ENCODE assay signal across 2 cellular contexts in the genomic region with DNA sequence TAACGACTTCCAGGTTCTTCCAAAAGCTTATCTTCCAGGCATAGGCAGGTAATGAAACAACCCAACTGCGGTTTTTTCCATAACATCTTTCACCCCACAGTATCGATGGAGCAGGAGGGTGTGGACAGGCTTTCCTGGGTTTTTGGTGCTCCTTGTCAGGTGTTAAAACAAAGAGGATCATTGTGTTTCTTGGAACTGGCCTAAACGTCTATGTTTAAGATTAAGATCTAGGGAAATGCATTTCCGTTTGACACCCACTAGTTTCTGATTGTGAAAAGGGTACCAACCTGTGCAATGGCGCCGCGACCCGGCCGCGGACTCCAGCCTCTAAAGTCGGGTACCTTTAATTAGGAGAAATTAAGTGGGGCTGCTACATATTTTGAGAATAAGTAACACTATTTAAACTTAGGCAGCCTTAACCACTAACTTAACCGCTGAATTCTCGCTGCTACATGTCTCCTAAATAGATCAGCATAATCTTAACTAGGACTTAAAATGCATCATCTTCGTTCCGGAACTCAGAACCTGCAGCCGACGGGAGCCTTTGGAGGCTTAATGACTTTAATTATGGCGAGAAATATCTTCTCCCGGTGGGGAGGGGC.
TF ChIP-seq lines count a peak whose summit lies in the region.

No MANE protein-coding gene starts in this region.

TF ChIP-seq in A549, 52 proteins besides CTCF, POLR2A, EP300 and RAD21:
- TF ChIP-seq JUN (IDR thresholded peaks at IDR 0.05) (peak in 1 of 2 experiments; percentile 16; a peak in 1 of 5 replicates), CHD4 (IDR thresholded peaks at IDR 0.05; ENCODE audit: borderline replicate concordance) (no peak), RNF2 (IDR thresholded peaks at IDR 0.05; ENCODE audit: borderline replicate concordance, low read depth) (no peak)
TF ChIP-seq in A549: peak in this region for 1.

TF ChIP-seq in IMR-90, 13 proteins besides CTCF, POLR2A, EP300 and RAD21:
- no peak for TF ChIP-seq RCOR1 (IDR thresholded peaks at IDR 0.05; ENCODE audit: insufficient replicate concordance, low read length)
- no peak for TF ChIP-seq CEBPB (IDR thresholded peaks at IDR 0.05; ENCODE audit: low read depth, low read length)
- no peak for TF ChIP-seq MAFK (IDR thresholded peaks at IDR 0.05; ENCODE audit: low read depth, low read length)
- TF ChIP-seq, protein P1, sequence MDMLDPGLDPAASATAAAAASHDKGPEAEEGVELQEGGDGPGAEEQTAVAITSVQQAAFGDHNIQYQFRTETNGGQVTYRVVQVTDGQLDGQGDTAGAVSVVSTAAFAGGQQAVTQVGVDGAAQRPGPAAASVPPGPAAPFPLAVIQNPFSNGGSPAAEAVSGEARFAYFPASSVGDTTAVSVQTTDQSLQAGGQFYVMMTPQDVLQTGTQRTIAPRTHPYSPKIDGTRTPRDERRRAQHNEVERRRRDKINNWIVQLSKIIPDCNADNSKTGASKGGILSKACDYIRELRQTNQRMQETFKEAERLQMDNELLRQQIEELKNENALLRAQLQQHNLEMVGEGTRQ (IDR thresholded peaks at IDR 0.05; ENCODE audit: low read depth, low read length): no peak
- TF ChIP-seq MXI1 (IDR thresholded peaks at IDR 0.05; ENCODE audit: borderline replicate concordance, low read depth, low read length): no peak
- no peak for TF ChIP-seq CHD1 (IDR thresholded peaks at IDR 0.05; ENCODE audit: low read depth, low read length)
- TF ChIP-seq BHLHE40 (IDR thresholded peaks at IDR 0.05; ENCODE audit: low read depth, low read length): no peak
- TF ChIP-seq, protein P2, sequence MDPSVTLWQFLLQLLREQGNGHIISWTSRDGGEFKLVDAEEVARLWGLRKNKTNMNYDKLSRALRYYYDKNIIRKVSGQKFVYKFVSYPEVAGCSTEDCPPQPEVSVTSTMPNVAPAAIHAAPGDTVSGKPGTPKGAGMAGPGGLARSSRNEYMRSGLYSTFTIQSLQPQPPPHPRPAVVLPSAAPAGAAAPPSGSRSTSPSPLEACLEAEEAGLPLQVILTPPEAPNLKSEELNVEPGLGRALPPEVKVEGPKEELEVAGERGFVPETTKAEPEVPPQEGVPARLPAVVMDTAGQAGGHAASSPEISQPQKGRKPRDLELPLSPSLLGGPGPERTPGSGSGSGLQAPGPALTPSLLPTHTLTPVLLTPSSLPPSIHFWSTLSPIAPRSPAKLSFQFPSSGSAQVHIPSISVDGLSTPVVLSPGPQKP (IDR thresholded peaks at IDR 0.05; ENCODE audit: borderline replicate concordance, low read depth, low read length): no peak
- TF ChIP-seq MAZ (IDR thresholded peaks at IDR 0.05; ENCODE audit: borderline replicate concordance, low read depth, low read length): no peak
- no peak for TF ChIP-seq RFX5 (IDR thresholded peaks at IDR 0.05; ENCODE audit: low read depth, low read length)
- TF ChIP-seq SMC3 (IDR thresholded peaks at IDR 0.05; ENCODE audit: low read depth, low read length): no peak
- TF ChIP-seq NFE2L2 (IDR thresholded peaks at IDR 0.05; ENCODE audit: low read depth, low read length): no peak
- no peak for TF ChIP-seq FOS (IDR thresholded peaks at IDR 0.05; ENCODE audit: low read depth, low read length)
